ENCODE assay signal across 1 cellular context in the genomic region with DNA sequence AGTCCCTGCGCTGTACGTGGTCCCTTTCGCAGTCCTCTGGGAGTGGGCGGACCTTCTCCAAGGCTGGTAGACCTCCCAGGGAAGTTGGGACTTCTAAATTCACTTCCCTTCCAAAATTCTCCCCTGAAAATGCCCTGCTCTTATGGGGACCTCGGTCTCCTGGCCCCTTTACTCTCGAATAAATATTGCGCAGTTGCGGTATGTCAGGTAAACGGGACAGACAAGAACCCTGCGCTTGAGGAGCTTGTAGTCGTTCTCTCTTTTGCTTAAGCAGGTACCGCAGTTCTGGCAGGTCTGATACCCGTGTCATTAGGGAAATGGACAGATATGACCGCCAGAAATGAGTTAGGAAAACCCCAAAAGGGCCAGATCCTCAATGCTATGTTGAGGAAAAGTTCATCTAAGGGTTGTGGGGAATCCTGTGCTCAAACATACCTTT.
TF ChIP-seq lines count a peak whose summit lies in the region.

No MANE protein-coding gene starts in this region.

TF ChIP-seq in HepG2, 621 proteins besides CTCF, POLR2A, EP300 and RAD21:
- 0 out of 2 replicates have a peak, but pooled peaks have one; percentile 7 for TF ChIP-seq ZBTB7A (CRISPR knock-in tag; IDR thresholded peaks at IDR 0.05)
- TF ChIP-seq NR0B2 (CRISPR knock-in tag; IDR thresholded peaks at IDR 0.05), result 0 out of 2 replicates have a peak, but pooled peaks have one; percentile 8
- TF ChIP-seq, protein P1, sequence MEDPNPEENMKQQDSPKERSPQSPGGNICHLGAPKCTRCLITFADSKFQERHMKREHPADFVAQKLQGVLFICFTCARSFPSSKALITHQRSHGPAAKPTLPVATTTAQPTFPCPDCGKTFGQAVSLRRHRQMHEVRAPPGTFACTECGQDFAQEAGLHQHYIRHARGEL (CRISPR knock-in tag; IDR thresholded peaks at IDR 0.05), result 0 out of 2 replicates have a peak, but pooled peaks have one; percentile 39
- TF ChIP-seq, protein P2, sequence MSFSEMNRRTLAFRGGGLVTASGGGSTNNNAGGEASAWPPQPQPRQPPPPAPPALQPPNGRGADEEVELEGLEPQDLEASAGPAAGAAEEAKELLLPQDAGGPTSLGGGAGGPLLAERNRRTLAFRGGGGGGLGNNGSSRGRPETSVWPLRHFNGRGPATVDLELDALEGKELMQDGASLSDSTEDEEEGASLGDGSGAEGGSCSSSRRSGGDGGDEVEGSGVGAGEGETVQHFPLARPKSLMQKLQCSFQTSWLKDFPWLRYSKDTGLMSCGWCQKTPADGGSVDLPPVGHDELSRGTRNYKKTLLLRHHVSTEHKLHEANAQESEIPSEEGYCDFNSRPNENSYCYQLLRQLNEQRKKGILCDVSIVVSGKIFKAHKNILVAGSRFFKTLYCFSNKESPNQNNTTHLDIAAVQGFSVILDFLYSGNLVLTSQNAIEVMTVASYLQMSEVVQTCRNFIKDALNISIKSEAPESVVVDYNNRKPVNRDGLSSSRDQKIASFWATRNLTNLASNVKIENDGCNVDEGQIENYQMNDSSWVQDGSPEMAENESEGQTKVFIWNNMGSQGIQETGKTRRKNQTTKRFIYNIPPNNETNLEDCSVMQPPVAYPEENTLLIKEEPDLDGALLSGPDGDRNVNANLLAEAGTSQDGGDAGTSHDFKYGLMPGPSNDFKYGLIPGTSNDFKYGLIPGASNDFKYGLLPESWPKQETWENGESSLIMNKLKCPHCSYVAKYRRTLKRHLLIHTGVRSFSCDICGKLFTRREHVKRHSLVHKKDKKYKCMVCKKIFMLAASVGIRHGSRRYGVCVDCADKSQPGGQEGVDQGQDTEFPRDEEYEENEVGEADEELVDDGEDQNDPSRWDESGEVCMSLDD (CRISPR knock-in tag; IDR thresholded peaks at IDR 0.05; ENCODE audit: borderline replicate concordance), result no peak
- no peak for TF ChIP-seq THAP7 (CRISPR knock-in tag; IDR thresholded peaks at IDR 0.05)
